In genomic region chr2:233209117-233209977, GRCh38 we compare ENCODE assay signal across 9 cellular contexts. TPM values are rescaled to one million over a fixed set of nuclear protein-coding genes. Genes with fewer than 3 reads are reported as not detected.
DNase-seq lines count a peak whose midpoint lies in the region; ATAC-seq and TF ChIP-seq lines count a peak whose summit lies in the region.
"Had no signal": no experiment of that assay in that cellular context is flagged by ENCODE, and none has a peak within 500 bp of the region (broad histone marks: within the 10 kb centered on the region; RNA-seq: fewer than 3 reads in every experiment).

No MANE protein-coding gene starts in this region.

- ATAC-seq in activated B cell treated with CpG ODN at 0.5 μM for 24 hours (ENCODE audit: low read depth) (no peak), HG03097 (IDR thresholded peaks at IDR 0.05; ENCODE audit: low FRiP score, unreplicated experiment) (no peak)
- ATAC-seq in stimulated activated memory B cell treated with anti-CD40 and anti-IgM and Interleukin-4, amounts not matched to agents 10 μg/mL and 1 μg/mL and 100 μg/mL, for 72 hours: no peak
- ATAC-seq in activated CD4-positive, CD25-positive, alpha-beta regulatory T cell treated with anti-CD3 and anti-CD28 coated beads, Interleukin-2, amount 50 U/mL, for 24 hours: no peak

- H3K4me3 Mint-ChIP-seq in activated naive CD4-positive, alpha-beta T cell treated with anti-CD3 and anti-CD28 coated beads, Interleukin-2, amount 50 U/mL, for 24 hours: no peak overlapping the region
- no peak overlapping the region for H3K4me3 Mint-ChIP-seq in activated B cell treated with CpG ODN at 0.5 μM for 24 hours
- no peak overlapping the region for H3K4me3 Mint-ChIP-seq in stimulated activated memory B cell treated with anti-CD40 and anti-IgM and Interleukin-4, amounts not matched to agents 10 μg/mL and 1 μg/mL and 100 μg/mL, for 72 hours

- TF ChIP-seq CTCF in activated B cell treated with CpG ODN at 0.5 μM for 24 hours (IDR thresholded peaks at IDR 0.05): no peak

- peak overlapping the region; percentile 68 for H3K27ac Mint-ChIP-seq in activated naive CD4-positive, alpha-beta T cell treated with anti-CD3 and anti-CD28 coated beads, Interleukin-2, amount 50 U/mL, for 24 hours
- H3K27ac Mint-ChIP-seq in activated B cell treated with CpG ODN at 0.5 μM for 24 hours: peak overlapping the region; percentile 38
- peak overlapping the region; percentile 8 for H3K27ac Mint-ChIP-seq in stimulated activated memory B cell treated with anti-CD40 and anti-IgM and Interleukin-4, amounts not matched to agents 10 μg/mL and 1 μg/mL and 100 μg/mL, for 72 hours

- no peaks in the 10 kb centered on the region for H3K27me3 Mint-ChIP-seq in activated naive CD4-positive, alpha-beta T cell treated with anti-CD3 and anti-CD28 coated beads, Interleukin-2, amount 50 U/mL, for 24 hours
- H3K27me3 Mint-ChIP-seq in activated B cell treated with CpG ODN at 0.5 μM for 24 hours: no peaks in the 10 kb centered on the region
- H3K27me3 Mint-ChIP-seq in stimulated activated memory B cell treated with anti-CD40 and anti-IgM and Interleukin-4, amounts not matched to agents 10 μg/mL and 1 μg/mL and 100 μg/mL, for 72 hours: no peaks in the 10 kb centered on the region

- no peaks in the 10 kb centered on the region for H3K9me3 Mint-ChIP-seq in activated naive CD4-positive, alpha-beta T cell treated with anti-CD3 and anti-CD28 coated beads, Interleukin-2, amount 50 U/mL, for 24 hours
- no peaks in the 10 kb centered on the region for H3K9me3 Mint-ChIP-seq in activated B cell treated with CpG ODN at 0.5 μM for 24 hours
- H3K9me3 Mint-ChIP-seq in stimulated activated memory B cell treated with anti-CD40 and anti-IgM and Interleukin-4, amounts not matched to agents 10 μg/mL and 1 μg/mL and 100 μg/mL, for 72 hours: no peaks in the 10 kb centered on the region

- no peak for DNase-seq in activated naive CD4-positive, alpha-beta T cell treated with Interleukin-2 at 50 U/mL for 16 hours
- no peak for DNase-seq in activated B cell treated with CpG ODN at 0.5 μM for 24 hours
- DNase-seq in iPS DF 4.7 (ENCODE audit: extremely low read depth, low spot score): peak; percentile 36
- DNase-seq in NCI-H187 treated with DMSO at 0.1 percent for 48 hours (lab: John Stamatoyannopoulos, UW): no peak
- DNase-seq: NCI-H2171 treated with DMSO at 0.1 percent for 48 hours had no signal

- intact Hi-C loops in activated B cell treated with CpG ODN at 0.5 μM for 24 hours (cut with micrococcal nuclease): no loop called here

- H3K4me1 Mint-ChIP-seq in activated naive CD4-positive, alpha-beta T cell treated with anti-CD3 and anti-CD28 coated beads, Interleukin-2, amount 50 U/mL, for 24 hours: peaks cover 11% of the 10 kb centered on the region
- peaks cover 11% of the 10 kb centered on the region for H3K4me1 Mint-ChIP-seq in activated B cell treated with CpG ODN at 0.5 μM for 24 hours
- peaks cover 29% of the 10 kb centered on the region for H3K4me1 Mint-ChIP-seq in stimulated activated memory B cell treated with anti-CD40 and anti-IgM and Interleukin-4, amounts not matched to agents 10 μg/mL and 1 μg/mL and 100 μg/mL, for 72 hours

- CTCF ChIA-PET in activated B cell treated with CpG ODN at 0.5 μM for 24 hours (lab: Charles Lee): interaction anchor here (0.6 kb wide), 1 partner anchor 75 kb away, joined by 3 read pairs; no protein-coding TSS in a partner anchor

- POLR2A ChIA-PET in activated B cell treated with CpG ODN at 0.5 μM for 24 hours (lab: Charles Lee): interaction anchor here (0.5 kb wide), 1 partner anchor 579 kb away, joined by 4 read pairs; no protein-coding TSS in a partner anchor

- H3K36me3 Mint-ChIP-seq in activated naive CD4-positive, alpha-beta T cell treated with anti-CD3 and anti-CD28 coated beads, Interleukin-2, amount 50 U/mL, for 24 hours: peaks cover 2% of the 10 kb centered on the region
- H3K36me3 Mint-ChIP-seq in activated B cell treated with CpG ODN at 0.5 μM for 24 hours (ENCODE audit: low read depth): peaks cover 65% of the 10 kb centered on the region
- H3K36me3 Mint-ChIP-seq in stimulated activated memory B cell treated with anti-CD40 and anti-IgM and Interleukin-4, amounts not matched to agents 10 μg/mL and 1 μg/mL and 100 μg/mL, for 72 hours: peaks cover 44% of the 10 kb centered on the region

RNA-seq across cellular contexts. Expression of gene ATG16L1, which starts 42.1 kb away (rescaled TPM):
- total RNA-seq in activated B cell treated with CpG ODN at 0.5 μM for 24 hours: 39.0 and 49.9 TPM in 2 replicates

Comparison
In these comparisons a context has a peak if more than half of its experiments do, and no peak if none do; other contexts are left out.
1. H3K27ac Mint-ChIP-seq: peak in every context shown above with its lines; median percentile 68 in activated naive CD4-positive, alpha-beta T cell treated with anti-CD3 and anti-CD28 coated beads, Interleukin-2, amount 50 U/mL, for 24 hours; 38 in activated B cell treated with CpG ODN at 0.5 μM for 24 hours; 8 in stimulated activated memory B cell treated with anti-CD40 and anti-IgM and Interleukin-4, amounts not matched to agents 10 μg/mL and 1 μg/mL and 100 μg/mL, for 72 hours.